1 cellular context compared by ENCODE assay signal in the genomic region with DNA sequence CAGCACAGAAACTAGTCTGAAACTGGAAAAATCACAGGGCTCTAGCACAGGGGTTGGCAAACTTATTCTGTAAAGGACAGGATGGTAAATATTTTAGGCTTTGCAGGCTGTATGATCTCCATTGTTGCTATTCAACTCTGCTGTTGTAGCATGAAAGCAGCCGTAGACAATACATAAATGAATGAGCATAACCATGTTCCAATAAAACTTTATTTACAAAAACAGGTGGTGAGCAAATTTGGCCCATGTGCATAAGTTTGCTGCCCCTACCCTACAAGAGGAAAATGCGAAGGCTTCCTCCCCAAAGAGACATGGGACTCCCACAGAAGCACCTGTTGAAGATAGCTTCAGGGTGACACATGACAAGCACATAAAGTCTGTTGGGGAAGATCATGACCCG.
TF ChIP-seq lines count a peak whose summit lies in the region.

No MANE protein-coding gene starts in this region.

TF ChIP-seq in K562, 482 proteins besides CTCF, POLR2A, EP300 and RAD21 (continued from another document):
- TF ChIP-seq, protein P1, sequence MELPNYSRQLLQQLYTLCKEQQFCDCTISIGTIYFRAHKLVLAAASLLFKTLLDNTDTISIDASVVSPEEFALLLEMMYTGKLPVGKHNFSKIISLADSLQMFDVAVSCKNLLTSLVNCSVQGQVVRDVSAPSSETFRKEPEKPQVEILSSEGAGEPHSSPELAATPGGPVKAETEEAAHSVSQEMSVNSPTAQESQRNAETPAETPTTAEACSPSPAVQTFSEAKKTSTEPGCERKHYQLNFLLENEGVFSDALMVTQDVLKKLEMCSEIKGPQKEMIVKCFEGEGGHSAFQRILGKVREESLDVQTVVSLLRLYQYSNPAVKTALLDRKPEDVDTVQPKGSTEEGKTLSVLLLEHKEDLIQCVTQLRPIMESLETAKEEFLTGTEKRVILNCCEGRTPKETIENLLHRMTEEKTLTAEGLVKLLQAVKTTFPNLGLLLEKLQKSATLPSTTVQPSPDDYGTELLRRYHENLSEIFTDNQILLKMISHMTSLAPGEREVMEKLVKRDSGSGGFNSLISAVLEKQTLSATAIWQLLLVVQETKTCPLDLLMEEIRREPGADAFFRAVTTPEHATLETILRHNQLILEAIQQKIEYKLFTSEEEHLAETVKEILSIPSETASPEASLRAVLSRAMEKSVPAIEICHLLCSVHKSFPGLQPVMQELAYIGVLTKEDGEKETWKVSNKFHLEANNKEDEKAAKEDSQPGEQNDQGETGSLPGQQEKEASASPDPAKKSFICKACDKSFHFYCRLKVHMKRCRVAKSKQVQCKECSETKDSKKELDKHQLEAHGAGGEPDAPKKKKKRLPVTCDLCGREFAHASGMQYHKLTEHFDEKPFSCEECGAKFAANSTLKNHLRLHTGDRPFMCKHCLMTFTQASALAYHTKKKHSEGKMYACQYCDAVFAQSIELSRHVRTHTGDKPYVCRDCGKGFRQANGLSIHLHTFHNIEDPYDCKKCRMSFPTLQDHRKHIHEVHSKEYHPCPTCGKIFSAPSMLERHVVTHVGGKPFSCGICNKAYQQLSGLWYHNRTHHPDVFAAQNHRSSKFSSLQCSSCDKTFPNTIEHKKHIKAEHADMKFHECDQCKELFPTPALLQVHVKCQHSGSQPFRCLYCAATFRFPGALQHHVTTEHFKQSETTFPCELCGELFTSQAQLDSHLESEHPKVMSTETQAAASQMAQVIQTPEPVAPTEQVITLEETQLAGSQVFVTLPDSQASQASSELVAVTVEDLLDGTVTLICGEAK (IDR thresholded peaks at IDR 0.05) = peak; percentile 85
- TF ChIP-seq, protein P1 (CRISPR knock-in tag; IDR thresholded peaks at IDR 0.05) = no peak
